In the genomic region with DNA sequence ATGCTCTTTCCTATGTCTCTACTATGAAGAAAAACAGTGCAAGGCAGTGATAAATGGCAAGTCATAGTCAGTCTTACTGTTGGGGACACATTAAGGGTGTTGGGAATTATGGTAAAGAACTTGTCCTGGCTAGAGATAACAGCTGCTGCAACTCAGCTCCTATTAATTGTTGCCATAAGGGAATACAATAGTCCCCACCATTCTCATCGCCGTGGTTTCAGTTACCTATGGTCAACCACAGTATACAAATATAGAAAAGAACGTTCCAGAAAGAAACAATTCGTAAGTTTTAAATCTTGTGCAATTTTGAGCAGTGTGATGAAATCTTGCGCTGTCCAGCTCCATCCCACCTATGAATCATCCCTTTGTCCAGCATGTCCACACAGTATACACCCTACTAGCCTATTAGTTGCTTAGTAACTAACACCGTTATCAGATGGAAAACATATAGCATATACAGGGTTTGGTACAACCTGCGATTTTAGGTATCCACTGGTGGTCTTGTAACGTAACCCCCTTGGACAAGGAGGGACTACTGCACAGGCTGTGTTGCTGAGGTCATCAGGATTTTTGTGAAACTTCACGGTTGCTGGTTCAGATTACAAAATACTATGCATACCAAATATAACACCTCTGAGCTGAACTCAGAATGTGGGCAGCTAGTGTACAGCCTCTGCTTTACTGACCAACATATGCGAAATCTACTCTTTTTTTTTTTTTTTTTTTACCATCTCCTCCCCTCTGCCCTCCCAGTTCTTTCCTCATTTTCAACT, we compare ENCODE assay signal across 10 cellular contexts. TPM values are rescaled to one million over a fixed set of nuclear protein-coding genes. Genes with fewer than 3 reads are reported as not detected.
DNase-seq lines count a peak whose midpoint lies in the region; ATAC-seq, FAIRE-seq and TF ChIP-seq lines count a peak whose summit lies in the region.
"Had no signal": no experiment of that assay in that cellular context is flagged by ENCODE, and none has a peak within 500 bp of the region (broad histone marks: within the 10 kb centered on the region; RNA-seq: fewer than 3 reads in every experiment).

No MANE protein-coding gene starts in this region.

- no peaks in the 10 kb centered on the region for H3K27me3 ChIP-seq in GM23248 (replicated peaks; ENCODE audit: insufficient read depth)

- no peaks in the 10 kb centered on the region for H4K20me1 ChIP-seq in GM23248 (ENCODE audit: insufficient read depth)

- in situ Hi-C loops in GM23248 (cut with MboI): no loop called here

- H3F3A ChIP-seq in GM23248 (ENCODE audit: insufficient read depth): peaks cover 58% of the 10 kb centered on the region

- 55 to 59% methylated on average over 10 of the region's 10 CpGs for WGBS in GM23248 (ENCODE audit: low coverage in 1 of 2, low lambda C conversion rate in 2 of 2, missing lambda C conversion rate in 2 of 2), 2 experiments

- peak overlapping the region; percentile 85 for H3K27ac Mint-ChIP-seq in progenitor cell of endocrine pancreas
- H3K27ac Mint-ChIP-seq: activated naive CD4-positive, alpha-beta T cell treated with anti-CD3 and anti-CD28 coated beads, Interleukin-2, amount 50 U/mL, for 24 hours had no signal

- H3K4me2 ChIP-seq in GM23248 (ENCODE audit: unreplicated experiment): peak overlapping the region; percentile 54

- H3K36me3 ChIP-seq in GM23248 (ENCODE audit: low read depth): peaks cover 67% of the 10 kb centered on the region

- peaks cover 2% of the 10 kb centered on the region for H3K4me1 Mint-ChIP-seq in progenitor cell of endocrine pancreas (ENCODE audit: low read depth)

- peaks cover 39% of the 10 kb centered on the region for H3K4me1 ChIP-seq in GM23248 (ENCODE audit: insufficient read depth)

- peaks cover 52% of the 10 kb centered on the region for H3K79me2 ChIP-seq in GM23248 (ENCODE audit: insufficient read depth)

- H3K9me2 ChIP-seq in GM23248 (ENCODE audit: insufficient read depth): no peaks in the 10 kb centered on the region

- ATAC-seq in esophagus mucosa (peak; percentile 43), GM18909 (IDR thresholded peaks at IDR 0.05; ENCODE audit: poor library complexity, unreplicated experiment) (no peak)

- no peaks in the 10 kb centered on the region for H3K9me3 ChIP-seq in GM23248 (ENCODE audit: low read depth)

- peak overlapping the region; percentile 73 for H3K9ac ChIP-seq in GM23248

- no peaks in the 10 kb centered on the region for H3K9me3 Mint-ChIP-seq in progenitor cell of endocrine pancreas (ENCODE audit: low read depth)
- H3K9me3 Mint-ChIP-seq: activated naive CD4-positive, alpha-beta T cell treated with anti-CD3 and anti-CD28 coated beads, Interleukin-2, amount 50 U/mL, for 24 hours had no signal

- no peak for FAIRE-seq in RCC 7860 (lab: Jason Lieb, UNC)

- TF ChIP-seq CTCF in progenitor cell of endocrine pancreas (IDR thresholded peaks at IDR 0.05; ENCODE audit: unreplicated experiment): no peak

- H3K36me3 Mint-ChIP-seq in progenitor cell of endocrine pancreas (ENCODE audit: insufficient read depth): peaks cover 31% of the 10 kb centered on the region

- H3K27ac ChIP-seq in GM23248: peak overlapping the region; percentile 97

- no peaks in the 10 kb centered on the region for H3K27me3 Mint-ChIP-seq in progenitor cell of endocrine pancreas
- H3K27me3 Mint-ChIP-seq: activated naive CD4-positive, alpha-beta T cell treated with anti-CD3 and anti-CD28 coated beads, Interleukin-2, amount 50 U/mL, for 24 hours had no signal

- DNase-seq in GM23248: peak; percentile 92
- peak; percentile 52 for DNase-seq in RCC 7860 (ENCODE audit: low spot score)
- no peak for DNase-seq in progenitor cell of endocrine pancreas (ENCODE audit: low spot score, unreplicated experiment)
- no peak for DNase-seq in islet precursor cell
- DNase-seq in mesenteric fat pad (ENCODE audit: low spot score): no peak
- no peak for DNase-seq in NCI-H1694 treated with DMSO at 0.1 percent for 48 hours (lab: John Stamatoyannopoulos, UW)
- DNase-seq: NCI-H748 treated with DMSO at 0.1 percent for 48 hours had no signal

- H3K4me3 Mint-ChIP-seq in progenitor cell of endocrine pancreas (ENCODE audit: low read depth): no peak overlapping the region
- H3K4me3 Mint-ChIP-seq: activated naive CD4-positive, alpha-beta T cell treated with anti-CD3 and anti-CD28 coated beads, Interleukin-2, amount 50 U/mL, for 24 hours had no signal

- H3K4me3 ChIP-seq in GM23248: no peak overlapping the region

- no peak overlapping the region for H2AFZ ChIP-seq in GM23248

RNA-seq across cellular contexts. Expression of a gene that starts 53.5 kb away (rescaled TPM):
- 110 and 124 TPM in 2 replicates for total RNA-seq in GM23248 (2014; rRNA removed; shearing (Covaris generic))
- 103 and 110 TPM in 2 replicates for polyA plus RNA-seq in GM23248 (2016; fragmentation: Nextera tagmentation; extraction: Ambion mirVana)
- total RNA-seq in esophagus mucosa: 32.9 TPM
- 75.6 and 78.6 TPM in 2 replicates for total RNA-seq in progenitor cell of endocrine pancreas
- 78.5 TPM for total RNA-seq in mesenteric fat pad

Comparison
In these comparisons a context has a peak if more than half of its experiments do, and no peak if none do; other contexts are left out.
1. DNase-seq: peak in GM23248 (single experiment) and RCC 7860 (single experiment); none in progenitor cell of endocrine pancreas (single experiment), islet precursor cell (single experiment), mesenteric fat pad (single experiment) and NCI-H1694 treated with DMSO at 0.1 percent for 48 hours (single experiment).